In genomic region chr1:170666661-170667060, GRCh38 we compare ENCODE assay signal across 15 cellular contexts. TPM values are rescaled to one million over a fixed set of nuclear protein-coding genes. Genes with fewer than 3 reads are reported as not detected.
DNase-seq lines count a peak whose midpoint lies in the region; ATAC-seq and TF ChIP-seq lines count a peak whose summit lies in the region.
"Had no signal": no experiment of that assay in that cellular context is flagged by ENCODE, and none has a peak within 500 bp of the region (broad histone marks: within the 10 kb centered on the region; RNA-seq: fewer than 3 reads in every experiment).

No MANE protein-coding gene starts in this region.

- peak overlapping the region; percentile 2 to 24 for H3K4me3 Mint-ChIP-seq in activated T-cell treated with anti-CD3 and anti-CD28 coated beads, Interleukin-2, amount 50 U/mL, for 72 hours
- no peak overlapping the region for H3K4me3 Mint-ChIP-seq in activated T-cell treated with anti-CD3 and anti-CD28 coated beads, Interleukin-2, amount 50 U/mL, for 24 hours
- H3K4me3 Mint-ChIP-seq: memory B cell had no signal

- H3K4me1 ChIP-seq in thoracic aorta (ENCODE audit: control insufficient read depth in 1 of 2, low read depth in 2 of 2): peaks cover 7 to 25% of the 10 kb centered on the region in 2 donors

- H3K9me3 Mint-ChIP-seq in activated T-cell treated with anti-CD3 and anti-CD28 coated beads, Interleukin-2, amount 50 U/mL, for 72 hours: no peaks in the 10 kb centered on the region
- H3K9me3 Mint-ChIP-seq in activated T-cell treated with anti-CD3 and anti-CD28 coated beads, Interleukin-2, amount 50 U/mL, for 24 hours: no peaks in the 10 kb centered on the region
- H3K9me3 Mint-ChIP-seq: memory B cell had no signal

- ATAC-seq in activated T-cell treated with anti-CD3 and anti-CD28 coated beads, Interleukin-2, amount 50 U/mL, for 72 hours (replicated peaks in 1 of 2): no peak
- no peak for ATAC-seq in thoracic aorta (ENCODE audit: insufficient number of reproducible peaks, low FRiP score, low read depth)

- no peaks in the 10 kb centered on the region for H3K27me3 ChIP-seq in thoracic aorta (replicated peaks; ENCODE audit: insufficient read depth)
- H3K27me3 ChIP-seq: testis had no signal

- H3K27ac ChIP-seq in thoracic aorta: peak overlapping the region in 1 of 2 donors; percentile 96

- DNase-seq in activated T-cell treated with anti-CD3 and anti-CD28 coated beads, Interleukin-2, amount 50 U/mL, for 72 hours: no peak
- no peak for DNase-seq in activated T-cell treated with anti-CD3 and anti-CD28 coated beads, Interleukin-2, amount 50 U/mL, for 24 hours
- DNase-seq in astrocyte of the hippocampus (ENCODE audit: low read depth, low spot score) (peak; percentile 37), left kidney (ENCODE audit: low read depth, low spot score) (peak; percentile 37), thoracic aorta (ENCODE audit: low spot score) (no peak), GM19240 (ENCODE audit: insufficient read length, low spot score) (no peak), SIG-M5 (lab: John Stamatoyannopoulos, UW) (no peak), NCI-H69 (lab: John Stamatoyannopoulos, UW) (no peak)
- DNase-seq: 8988T, amniotic stem cell, GOT3, hippocampal formation, NCI-H1105 treated with DMSO at 0.1 percent for 48 hours, testis had no signal

- no peak overlapping the region for H3K27ac Mint-ChIP-seq in activated T-cell treated with anti-CD3 and anti-CD28 coated beads, Interleukin-2, amount 50 U/mL, for 72 hours
- no peak overlapping the region for H3K27ac Mint-ChIP-seq in activated T-cell treated with anti-CD3 and anti-CD28 coated beads, Interleukin-2, amount 50 U/mL, for 24 hours
- H3K27ac Mint-ChIP-seq: memory B cell had no signal

- H3K9me3 ChIP-seq in thoracic aorta: no peaks in the 10 kb centered on the region
- H3K9me3 ChIP-seq: testis had no signal

- no peaks in the 10 kb centered on the region for H3K36me3 ChIP-seq in thoracic aorta

- peaks cover 0 to 7% of the 10 kb centered on the region in 2 donors for H3K36me3 Mint-ChIP-seq in activated T-cell treated with anti-CD3 and anti-CD28 coated beads, Interleukin-2, amount 50 U/mL, for 72 hours (ENCODE audit: insufficient read depth in 2 of 2)
- no peaks in the 10 kb centered on the region for H3K36me3 Mint-ChIP-seq in activated T-cell treated with anti-CD3 and anti-CD28 coated beads, Interleukin-2, amount 50 U/mL, for 24 hours (ENCODE audit: low read depth)
- H3K36me3 Mint-ChIP-seq: memory B cell had no signal

- peak overlapping the region; percentile 96 for H3K4me3 ChIP-seq in thoracic aorta
- H3K4me3 ChIP-seq: testis had no signal

- peaks cover 84% of the 10 kb centered on the region for H3K27me3 Mint-ChIP-seq in activated T-cell treated with anti-CD3 and anti-CD28 coated beads, Interleukin-2, amount 50 U/mL, for 72 hours (ENCODE audit: low read depth)
- H3K27me3 Mint-ChIP-seq in activated T-cell treated with anti-CD3 and anti-CD28 coated beads, Interleukin-2, amount 50 U/mL, for 24 hours: peaks cover 97% of the 10 kb centered on the region

- no peak for TF ChIP-seq CTCF in thoracic aorta (IDR thresholded peaks at IDR 0.05)

- H3K4me1 Mint-ChIP-seq in activated T-cell treated with anti-CD3 and anti-CD28 coated beads, Interleukin-2, amount 50 U/mL, for 72 hours (ENCODE audit: low read depth): peaks cover 47% of the 10 kb centered on the region
- peaks cover 42% of the 10 kb centered on the region for H3K4me1 Mint-ChIP-seq in activated T-cell treated with anti-CD3 and anti-CD28 coated beads, Interleukin-2, amount 50 U/mL, for 24 hours (ENCODE audit: low read depth)

RNA-seq across cellular contexts. Expression of gene PRRX1, which starts 2.7 kb away (rescaled TPM):
- not detected for total RNA-seq in activated T-cell treated with anti-CD3 and anti-CD28 coated beads, Interleukin-2, amount 50 U/mL, for 72 hours
- total RNA-seq in thoracic aorta: 100 to 1,000 TPM in 1 of 2 donors, 10 to 100 TPM in 1; 66.6 to 171 TPM

Comparison
In these comparisons a context has a peak if more than half of its experiments do, and no peak if none do; other contexts are left out.
1. DNase-seq: peak in astrocyte of the hippocampus (single experiment) and left kidney (single experiment); none in activated T-cell treated with anti-CD3 and anti-CD28 coated beads, Interleukin-2, amount 50 U/mL, for 72 hours (0 of 2), activated T-cell treated with anti-CD3 and anti-CD28 coated beads, Interleukin-2, amount 50 U/mL, for 24 hours (single experiment), thoracic aorta (single experiment), GM19240 (single experiment), SIG-M5 (single experiment) and NCI-H69 (single experiment).
2. RNA of gene PRRX1, which starts 2.7 kb away (total RNA-seq): 66.6 to 171 TPM in thoracic aorta; not detected in activated T-cell treated with anti-CD3 and anti-CD28 coated beads, Interleukin-2, amount 50 U/mL, for 72 hours; every median in the first group is over 10 times any median in the second.